Comparison of ENCODE assay signal across 23 cellular contexts in the genomic region with DNA sequence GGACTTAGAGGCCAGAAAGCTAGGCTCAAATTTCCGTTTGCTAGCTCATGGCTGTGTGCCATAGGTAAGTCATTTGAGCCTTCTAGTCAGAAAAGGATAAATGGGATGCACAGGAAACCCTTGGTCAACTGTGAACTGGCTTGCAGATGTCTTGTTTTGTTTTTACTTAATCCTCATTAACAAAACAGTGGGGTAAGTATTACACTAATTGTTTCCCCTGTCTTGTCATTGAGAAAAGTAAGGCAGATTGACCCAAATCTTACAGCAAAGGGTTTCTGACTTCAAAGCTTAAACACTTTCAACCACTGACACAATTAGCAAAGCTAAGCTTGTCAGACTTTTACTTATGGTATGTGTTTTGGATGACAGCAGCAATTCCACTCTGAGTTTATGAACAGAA.
DNase-seq lines count a peak whose midpoint lies in the region; ATAC-seq and TF ChIP-seq lines count a peak whose summit lies in the region.
"Had no signal": no experiment of that assay in that cellular context is flagged by ENCODE, and none has a peak within 500 bp of the region (broad histone marks: within the 10 kb centered on the region; RNA-seq: fewer than 3 reads in every experiment).

No MANE protein-coding gene starts in this region.

- H3K79me2 ChIP-seq in MM.1S (ENCODE audit: low read length), result no peaks in the 10 kb centered on the region

- H3K9me2 ChIP-seq in MM.1S (replicated peaks; ENCODE audit: insufficient read depth, low read length), result no peaks in the 10 kb centered on the region

- no peak overlapping the region for H3K9ac ChIP-seq in MM.1S (ENCODE audit: low read length)

- H3K4me2 ChIP-seq in MM.1S (ENCODE audit: low read depth, low read length), result no peak overlapping the region
- H3K4me2 ChIP-seq: smooth muscle cell had no signal

- no peaks in the 10 kb centered on the region for H3F3A ChIP-seq in MM.1S (ENCODE audit: insufficient read depth, low read length)

- no peak overlapping the region for H3K27ac ChIP-seq in MM.1S (ENCODE audit: low read length)
- H3K27ac ChIP-seq in tibial artery, result no peak overlapping the region
- H3K27ac ChIP-seq: 22Rv1, ovary, Peyer's patch, stomach, thyroid gland had no signal

- H4K20me1 ChIP-seq in MM.1S (ENCODE audit: insufficient read depth, low read length), result no peaks in the 10 kb centered on the region

- in situ Hi-C loops in SK-MEL-5 (cut with HindIII; ENCODE audit: low pct_unique_long_range_greater_than_20kb, low sequenced_read_pairs), result no loop called here

- H3K27me3 ChIP-seq in MM.1S (replicated peaks; ENCODE audit: insufficient read depth, low read length) (no peaks in the 10 kb centered on the region), tibial artery (no peaks in the 10 kb centered on the region)
- H3K27me3 ChIP-seq: ovary, Peyer's patch, stomach, thyroid gland had no signal

- DNase-seq in DMS 273 (lab: John Stamatoyannopoulos, UW; ENCODE audit: unreplicated experiment), result peak; percentile 38
- no peak for DNase-seq in DMS 273 treated with DMSO at 0.1 percent for 48 hours (lab: John Stamatoyannopoulos, UW)
- peak; percentile 14 for DNase-seq in MM.1S
- DNase-seq in SK-MEL-5 (ENCODE audit: low read depth, low spot score), result peak; percentile 8
- peak; percentile 27 for DNase-seq in iPS-NIHi11 (ENCODE audit: low spot score)
- no peak for DNase-seq in cortex of kidney (lab: John Stamatoyannopoulos, UW)
- no peak for DNase-seq in left colon
- DNase-seq in tibial artery, result no peak
- DNase-seq: activated CD4-positive, alpha-beta memory T cell treated with anti-CD3 and anti-CD28 coated beads for 36 hours; activated CD8-positive, alpha-beta memory T cell treated with anti-CD3 and anti-CD28 coated beads, Interleukin-2, amount 50 U/mL, for 4 hours; activated naive CD4-positive, alpha-beta T cell treated with anti-CD3 and anti-CD28 coated beads, Interleukin-2, amount 10 ng/mL, durations not matched to agents 7 days and 5 days; CD4-positive, alpha-beta memory T cell; NCI-H2029 treated with DMSO at 0.1 percent for 48 hours; nephron progenitor cell; ovary; Peyer's patch; retina; stimulated activated CD4-positive, alpha-beta T cell treated with anti-CD3 and anti-CD28 coated beads, Interleukin-1b, Interleukin-23, amount 100 ng/mL, for 48 hours; stomach; thyroid gland had no signal

- TF ChIP-seq CTCF in MM.1S (IDR thresholded peaks at IDR 0.05; ENCODE audit: low read length) (no peak), tibial artery (IDR thresholded peaks at IDR 0.05) (no peak)

- ATAC-seq in left colon, result no peak

- H3K4me1 ChIP-seq in MM.1S (ENCODE audit: low read length) (peaks cover 20% of the 10 kb centered on the region; the same call in 1 of the 2 replicates), tibial artery (no peaks in the 10 kb centered on the region)
- H3K4me1 ChIP-seq: stomach, thyroid gland had no signal

- intact Hi-C loops in left colon (cut with DNase I, micrococcal nuclease), result loop anchor here in 1 of 2 donors (5.0 kb wide), 1 partner anchor 320 kb away; no protein-coding TSS in a partner anchor
- intact Hi-C loops in tibial artery (cut with DNase I; ENCODE audit: low total_unique reads), result loop anchor here (5.0 kb wide), 1 partner anchor 520 kb away; no protein-coding TSS in a partner anchor

- no peaks in the 10 kb centered on the region for H3K9me3 ChIP-seq in MM.1S (replicated peaks; ENCODE audit: insufficient read depth, low read length)
- no peaks in the 10 kb centered on the region for H3K9me3 ChIP-seq in tibial artery
- H3K9me3 ChIP-seq: ovary, Peyer's patch, stomach, thyroid gland had no signal

- no peak overlapping the region for H2AFZ ChIP-seq in MM.1S (ENCODE audit: low read length)

- H3K4me3 ChIP-seq in MM.1S (ENCODE audit: low read length), result no peak overlapping the region
- no peak overlapping the region for H3K4me3 ChIP-seq in tibial artery
- H3K4me3 ChIP-seq: lung, ovary, Peyer's patch, smooth muscle cell, stomach, thyroid gland had no signal

- H3K36me3 ChIP-seq in MM.1S (replicated peaks; ENCODE audit: insufficient read depth, low read length) (no peaks in the 10 kb centered on the region), tibial artery (no peaks in the 10 kb centered on the region)
- H3K36me3 ChIP-seq: ovary, Peyer's patch, stomach, thyroid gland had no signal

Comparison
In these comparisons a context has a peak if more than half of its experiments do, and no peak if none do; other contexts are left out.
1. DNase-seq: peak in DMS 273 (single experiment), MM.1S (single experiment), SK-MEL-5 (single experiment) and iPS-NIHi11 (single experiment); none in DMS 273 treated with DMSO at 0.1 percent for 48 hours (single experiment), cortex of kidney (single experiment), left colon (0 of 2) and tibial artery (0 of 2).